23 cellular contexts compared by ENCODE assay signal in the genomic region with DNA sequence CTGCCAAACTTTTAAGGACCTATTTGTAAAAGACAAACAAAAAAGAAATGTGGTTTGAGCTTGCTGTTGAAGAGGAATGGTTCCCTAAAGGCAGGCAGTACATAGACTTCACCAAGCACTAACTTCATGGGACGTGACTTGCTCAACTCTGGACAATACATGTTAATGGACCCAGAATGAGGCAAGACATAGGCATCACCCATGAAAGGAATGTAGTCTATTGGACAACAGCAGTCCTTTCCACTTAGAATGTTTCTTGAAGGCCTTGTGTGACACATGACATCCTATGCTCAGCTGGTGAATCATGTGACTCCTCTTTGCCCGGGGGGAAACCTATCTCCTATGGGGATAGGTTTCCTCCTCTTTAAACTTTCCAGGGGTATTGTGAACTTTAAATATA.
DNase-seq lines count a peak whose midpoint lies in the region; ATAC-seq, FAIRE-seq and TF ChIP-seq lines count a peak whose summit lies in the region.
"Had no signal": no experiment of that assay in that cellular context is flagged by ENCODE, and none has a peak within 500 bp of the region (broad histone marks: within the 10 kb centered on the region; RNA-seq: fewer than 3 reads in every experiment).

No MANE protein-coding gene starts in this region.

- no peaks in the 10 kb centered on the region for H3K9me3 ChIP-seq in IMR-90 (ENCODE audit: control insufficient read depth, insufficient read depth, low read length)

- TF ChIP-seq POLR2A in IMR-90 (IDR thresholded peaks at IDR 0.05; ENCODE audit: low read depth, low read length), result no peak

- intact Hi-C loops in IMR-90 (cut with micrococcal nuclease), result no loop called here
- intact Hi-C loops in activated CD4-positive, alpha-beta T cell treated with anti-CD3 and anti-CD28 coated beads for 36 hours (cut with DNase I, micrococcal nuclease), result loop anchor here in 1 of 2 experiments (5.0 kb wide), 1 partner anchor 705 kb away; no protein-coding TSS in a partner anchor

- H3K27ac Mint-ChIP-seq in activated CD4-positive, alpha-beta T cell treated with anti-CD3 and anti-CD28 coated beads for 36 hours, result no peak overlapping the region
- H3K27ac Mint-ChIP-seq: CD4-positive, alpha-beta memory T cell had no signal

- H3K27me3 ChIP-seq in IMR-90 (ENCODE audit: control insufficient read depth, insufficient read depth, low read length), result no peaks in the 10 kb centered on the region
- H3K27me3 ChIP-seq in bronchial epithelial cell (ENCODE audit: control insufficient read depth, insufficient read depth, low read length), result no peaks in the 10 kb centered on the region

- TF ChIP-seq CTCF in AG10803 (conservative IDR thresholded peaks at IDR 0.05; ENCODE audit: low read length), result no peak
- TF ChIP-seq CTCF in IMR-90 (conservative IDR thresholded peaks at IDR 0.05; ENCODE audit: low read depth, low read length), result no peak
- TF ChIP-seq CTCF in bronchial epithelial cell (IDR thresholded peaks at IDR 0.05; ENCODE audit: insufficient read depth, low read length, severe bottlenecking), result no peak
- no peak for TF ChIP-seq CTCF in fibroblast of the aortic adventitia (IDR thresholded peaks at IDR 0.05; ENCODE audit: insufficient read depth, low read length)
- TF ChIP-seq CTCF in RWPE1 (conservative IDR thresholded peaks at IDR 0.05; ENCODE audit: low read depth), result no peak

- no peak for ATAC-seq in IMR-90 (ENCODE audit: low read depth)
- no peak for ATAC-seq in GM21737 (IDR thresholded peaks at IDR 0.05; ENCODE audit: unreplicated experiment)
- ATAC-seq in activated CD4-positive, alpha-beta T cell treated with anti-CD3 and anti-CD28 coated beads for 36 hours, result no peak
- ATAC-seq: A549 had no signal

- H3K18ac ChIP-seq in IMR-90 (ENCODE audit: low read depth, low read length), result no peak overlapping the region

- H2AK5ac ChIP-seq in IMR-90 (ENCODE audit: low read depth, low read length), result 0 out of 2 replicates have a peak overlapping the region, but pooled peaks have one; percentile 48

- H3K36me3 Mint-ChIP-seq in activated CD4-positive, alpha-beta T cell treated with anti-CD3 and anti-CD28 coated beads for 36 hours (ENCODE audit: low read depth), result no peaks in the 10 kb centered on the region
- H3K36me3 Mint-ChIP-seq: CD4-positive, alpha-beta memory T cell had no signal

- H3K14ac ChIP-seq in IMR-90 (replicated peaks; ENCODE audit: low read depth, low read length), result no peak overlapping the region

- H3K4ac ChIP-seq in IMR-90 (ENCODE audit: low read depth, low read length), result no peak overlapping the region

- no peak overlapping the region for H2AFZ ChIP-seq in IMR-90 (replicated peaks; ENCODE audit: low read length, poor library complexity)

- H3K56ac ChIP-seq in IMR-90 (ENCODE audit: extremely low read depth, insufficient read depth, low read length), result no peak overlapping the region

- no peak for FAIRE-seq in bronchial epithelial cell (lab: Jason Lieb, UNC)
- FAIRE-seq: A549, GM12891, GM18507, H1 had no signal

- no peak overlapping the region for H4K5ac ChIP-seq in IMR-90 (ENCODE audit: low read depth, low read length)

- no peak overlapping the region for H3K27ac ChIP-seq in IMR-90 (ENCODE audit: insufficient read depth, low read length)
- no peak overlapping the region for H3K27ac ChIP-seq in RWPE1
- H3K27ac ChIP-seq: A549 had no signal

- H2BK5ac ChIP-seq in IMR-90 (ENCODE audit: low read depth, low read length, poor library complexity, severe bottlenecking), result no peak overlapping the region

- H3K4me2 ChIP-seq in IMR-90 (ENCODE audit: low read depth, low read length), result no peak overlapping the region
- H3K4me2 ChIP-seq: A549 had no signal

- no peak overlapping the region for H2AK9ac ChIP-seq in IMR-90 (replicated peaks; ENCODE audit: low read depth, low read length, poor library complexity)

- no CpG with 5 or more reads among the region's 2 CpGs for WGBS in IMR-90 (ENCODE audit: extremely low coverage in 2 of 2, insufficient read length in 1 of 2), 2 experiments

- no peak overlapping the region for H3K9ac ChIP-seq in IMR-90 (ENCODE audit: low read depth, low read length)

- no TSS peak for BruUV-seq in IMR-90 (replicated peaks; lab: Mats Ljungman, UMichigan)

- CTCF ChIA-PET in IMR-90 (lab: Yijun Ruan, JAX) (no interaction called here), RWPE1 (lab: Yijun Ruan, JAX) (interaction anchor here (0.6 kb wide), 1 partner anchor 68 kb away, joined by 3 read pairs; no protein-coding TSS in a partner anchor)
- CTCF ChIA-PET in activated CD4-positive, alpha-beta T cell treated with anti-CD3 and anti-CD28 coated beads for 36 hours (lab: Charles Lee), result no interaction called here

- peaks cover 0 to 3% of the 10 kb centered on the region in 2 experiments; a peak in 1 of 4 replicates for H3K79me1 ChIP-seq in IMR-90 (ENCODE audit: low read depth in 1 of 2, low read length in 2 of 2)

- H3K4me1 Mint-ChIP-seq in activated CD4-positive, alpha-beta T cell treated with anti-CD3 and anti-CD28 coated beads for 36 hours, result no peaks in the 10 kb centered on the region
- H3K4me1 Mint-ChIP-seq: CD4-positive, alpha-beta memory T cell had no signal

- no peak for TF ChIP-seq RAD21 in IMR-90 (IDR thresholded peaks at IDR 0.05; ENCODE audit: low read length)

- H2BK120ac ChIP-seq in IMR-90 (ENCODE audit: low read depth, low read length), result no peak overlapping the region

- H4K91ac ChIP-seq in IMR-90 (ENCODE audit: insufficient read depth, low read depth, low read length), result no peak overlapping the region

- H3K36me3 ChIP-seq in IMR-90 (ENCODE audit: control insufficient read depth, insufficient read depth, low read length), result peaks cover 9% of the 10 kb centered on the region
- H3K36me3 ChIP-seq in bronchial epithelial cell (ENCODE audit: control insufficient read depth, insufficient read depth, low read length), result no peaks in the 10 kb centered on the region

- H3K4me3 ChIP-seq in AG10803 (ENCODE audit: low read length) (no peak overlapping the region), IMR-90 (ENCODE audit: insufficient read depth, low read depth, low read length) (no peak overlapping the region), bronchial epithelial cell (ENCODE audit: low read depth, low read length) (no peak overlapping the region), fibroblast of the aortic adventitia (ENCODE audit: low read depth, low read length) (no peak overlapping the region)
- H3K4me3 ChIP-seq: A549 had no signal

- H3K9me3 Mint-ChIP-seq in activated CD4-positive, alpha-beta T cell treated with anti-CD3 and anti-CD28 coated beads for 36 hours (ENCODE audit: low read depth), result no peaks in the 10 kb centered on the region

- no peaks in the 10 kb centered on the region for H4K20me1 ChIP-seq in IMR-90 (ENCODE audit: insufficient read depth, low read length)

- POLR2A ChIA-PET in IMR-90 (lab: Charles Lee; ENCODE audit: unreplicated experiment) (no interaction called here), RWPE1 (lab: Yijun Ruan, JAX; ENCODE audit: low non-redundant PET) (no interaction called here)
- POLR2A ChIA-PET in activated CD4-positive, alpha-beta T cell treated with anti-CD3 and anti-CD28 coated beads for 36 hours (lab: Charles Lee), result no interaction called here

- peak; percentile 25 for DNase-seq in AG10803 (ENCODE audit: low read depth)
- DNase-seq in IMR-90, result no peak
- DNase-seq in bronchial epithelial cell (ENCODE audit: low read depth), result peak; percentile 5
- peak; percentile 31 for DNase-seq in fibroblast of the aortic adventitia (ENCODE audit: low read depth)
- DNase-seq in RPMI8226, result no peak
- no peak for DNase-seq in activated CD4-positive, alpha-beta T cell treated with anti-CD3 and anti-CD28 coated beads for 36 hours
- no peak for DNase-seq in RWPE1 (ENCODE audit: low spot score)
- DNase-seq: 8988T; ACHN; C1 segment of cervical spinal cord; Calu3; CD4-positive, alpha-beta memory T cell; COR-L47; DMS53; DMS79 treated with DMSO at 0.1 percent for 48 hours; GF-D8; H7; HCEC 1CT had no signal

- H3K4me1 ChIP-seq in IMR-90 (ENCODE audit: control insufficient read depth, insufficient read depth, low read length), result peaks cover 3% of the 10 kb centered on the region; the same call in 1 of the 2 replicates

- 0 out of 2 replicates have a peak, but pooled peaks cover 3% of the 10 kb centered on the region for H3K9me1 ChIP-seq in IMR-90 (ENCODE audit: insufficient read depth, low read length)

- H3K4me3 Mint-ChIP-seq in activated CD4-positive, alpha-beta T cell treated with anti-CD3 and anti-CD28 coated beads for 36 hours, result no peak overlapping the region
- H3K4me3 Mint-ChIP-seq: CD4-positive, alpha-beta memory T cell had no signal

- H3K23ac ChIP-seq in IMR-90 (ENCODE audit: low read depth, low read length), result no peak overlapping the region

- dilution Hi-C loops in IMR-90 (cut with HindIII; ENCODE audit: low sequenced_read_pairs, unreplicated experiment), result no loop called here

- H4K8ac ChIP-seq in IMR-90 (ENCODE audit: low read depth in 2 of 2, low read length in 2 of 2), result no peak overlapping the region

- in situ Hi-C loops in IMR-90 (cut with MboI; ENCODE audit: low sequenced_read_pairs), result no loop called here

- H2BK20ac ChIP-seq in IMR-90 (ENCODE audit: low read depth, low read length), result no peak overlapping the region

- no peak overlapping the region for H2BK15ac ChIP-seq in IMR-90 (ENCODE audit: low read depth, low read length)

- peaks cover 13% of the 10 kb centered on the region for H3K27me3 Mint-ChIP-seq in activated CD4-positive, alpha-beta T cell treated with anti-CD3 and anti-CD28 coated beads for 36 hours

TF ChIP-seq in IMR-90, 13 proteins besides CTCF, POLR2A, EP300 and RAD21:
- no peak for TF ChIP-seq SMC3 (IDR thresholded peaks at IDR 0.05; ENCODE audit: low read depth, low read length)
- no peak for TF ChIP-seq RCOR1 (IDR thresholded peaks at IDR 0.05; ENCODE audit: insufficient replicate concordance, low read length)
- no peak for TF ChIP-seq MAZ (IDR thresholded peaks at IDR 0.05; ENCODE audit: borderline replicate concordance, low read depth, low read length)
- no peak for TF ChIP-seq CEBPB (IDR thresholded peaks at IDR 0.05; ENCODE audit: low read depth, low read length)
- no peak for TF ChIP-seq USF2 (IDR thresholded peaks at IDR 0.05; ENCODE audit: low read depth, low read length)
- no peak for TF ChIP-seq CHD1 (IDR thresholded peaks at IDR 0.05; ENCODE audit: low read depth, low read length)
- TF ChIP-seq MAFK (IDR thresholded peaks at IDR 0.05; ENCODE audit: low read depth, low read length), result no peak
TF ChIP-seq in IMR-90: peak in this region for 0.

Comparison
In these comparisons a context has a peak if more than half of its experiments do, and no peak if none do; other contexts are left out.
1. DNase-seq: peak in AG10803 (single experiment), bronchial epithelial cell (single experiment) and fibroblast of the aortic adventitia (single experiment); none in IMR-90 (single experiment), RPMI8226 (single experiment), activated CD4-positive, alpha-beta T cell treated with anti-CD3 and anti-CD28 coated beads for 36 hours (single experiment) and RWPE1 (single experiment).